21 cellular contexts compared by ENCODE assay signal in genomic region chr5:115810776-115811175, GRCh38. TPM values are rescaled to one million over a fixed set of nuclear protein-coding genes. Genes with fewer than 3 reads are reported as not detected.
DNase-seq lines count a peak whose midpoint lies in the region; ATAC-seq and TF ChIP-seq lines count a peak whose summit lies in the region.
"Had no signal": no experiment of that assay in that cellular context is flagged by ENCODE, and none has a peak within 500 bp of the region (broad histone marks: within the 10 kb centered on the region; RNA-seq: fewer than 3 reads in every experiment).

No MANE protein-coding gene starts in this region.

- intact Hi-C loops in sciatic nerve (cut with DNase I) = no loop called here

- POLR2A ChIA-PET in AG04449 (lab: Yijun Ruan, JAX) = no interaction called here

- H3K4me3 ChIP-seq in AG04449 (ENCODE audit: low read depth, low read length) (no peak overlapping the region), cardiac fibroblast (replicated peaks in 1 of 2; ENCODE audit: low read depth in 2 of 2, low read length in 2 of 2) (no peak overlapping the region), foreskin fibroblast (ENCODE audit: low read depth in 1 of 2, low read length in 2 of 2) (no peak overlapping the region)
- H3K4me3 ChIP-seq: BLaER1, spleen, transverse colon had no signal

- CTCF ChIA-PET in AG04449 (lab: Yijun Ruan, JAX) = interaction anchor here (1.5 kb wide), 1 partner anchor 175 kb away, joined by 3 read pairs; no protein-coding TSS in a partner anchor

- ATAC-seq in sciatic nerve = no peak
- ATAC-seq: activated CD4-positive, CD25-positive, alpha-beta regulatory T cell treated with anti-CD3 and anti-CD28 coated beads, Interleukin-2, amount 50 U/mL, for 24 hours; activated T-cell treated with anti-CD3 and anti-CD28 coated beads, Interleukin-2, amount 50 U/mL, for 72 hours; left colon; natural killer cell; stimulated activated naive CD8-positive, alpha-beta T cell treated with anti-CD3 and anti-CD28 coated beads, Interleukin-15, amount 100 ng/mL, for 72 hours had no signal

- no peak for TF ChIP-seq CTCF in AG04449 (IDR thresholded peaks at IDR 0.05; ENCODE audit: insufficient read depth, low read length, missing control alignments)
- no peak for TF ChIP-seq CTCF in cardiac fibroblast (IDR thresholded peaks at IDR 0.05; ENCODE audit: low read depth, low read length)
- TF ChIP-seq CTCF in foreskin fibroblast (IDR thresholded peaks at IDR 0.05; ENCODE audit: low read depth, low read length) = no peak

- DNase-seq in AG04449 (ENCODE audit: low read depth, low spot score) (peak; percentile 23), HS-5 (ENCODE audit: low read depth) (peak; percentile 61), cardiac fibroblast (ENCODE audit: low read depth in 2 of 2) (peak; percentile 4 to 22), foreskin fibroblast (peak; percentile 58 to 79), HPDE6-E6E7 (ENCODE audit: extremely low spot score) (no peak), sciatic nerve (ENCODE audit: low spot score) (no peak), ureter (ENCODE audit: low spot score) (no peak)
- no peak for DNase-seq in activated CD8-positive, alpha-beta memory T cell treated with anti-CD3 and anti-CD28 coated beads, Interleukin-2, amount 50 U/mL, for 4 hours
- DNase-seq: activated T-cell treated with anti-CD3 and anti-CD28 coated beads, Interleukin-2, amount 50 U/mL, for 72 hours; left colon; mesendoderm; natural killer cell; NCI-H1417 treated with DMSO at 0.1 percent for 48 hours; NCI-H524 treated with DMSO at 0.1 percent for 48 hours; spleen; stimulated activated CD4-positive, alpha-beta T cell treated with anti-CD3 and anti-CD28 coated beads, Interleukin-4, amount 100 ng/mL, for 24 hours; stimulated activated naive CD8-positive, alpha-beta T cell treated with anti-CD3 and anti-CD28 coated beads, Interleukin-15, amount 100 ng/mL, for 72 hours; transverse colon had no signal

RNA-seq across cellular contexts. Expression of gene CDO1, which starts 5.7 kb away (rescaled TPM):
- total RNA-seq in sciatic nerve = 72.8 TPM
- total RNA-seq in ureter = 3.5 TPM
- total RNA-seq: bronchial epithelial cell, natural killer cell had no signal

RNA-seq across cellular contexts. Expression of gene ATG12, which starts 30.6 kb away (rescaled TPM):
- total RNA-seq in sciatic nerve = 44.6 TPM
- total RNA-seq in ureter = 35.4 TPM

RNA-seq across cellular contexts. Expression of gene AP3S1, which starts 31.0 kb away (rescaled TPM):
- 106 TPM for total RNA-seq in sciatic nerve
- total RNA-seq in ureter = 59.0 TPM

Comparison
In these comparisons a context has a peak if more than half of its experiments do, and no peak if none do; other contexts are left out.
1. DNase-seq: peak in AG04449 (single experiment), HS-5 (single experiment), cardiac fibroblast (2 of 2) and foreskin fibroblast (2 of 2); none in HPDE6-E6E7 (single experiment), activated CD8-positive, alpha-beta memory T cell treated with anti-CD3 and anti-CD28 coated beads, Interleukin-2, amount 50 U/mL, for 4 hours (single experiment), sciatic nerve (single experiment) and ureter (single experiment).
2. RNA of gene CDO1, which starts 5.7 kb away (total RNA-seq): 72.8 TPM in sciatic nerve (single experiment); 3.5 TPM in ureter (single experiment); every median in the first group is over 10 times any median in the second.